Comparison of ENCODE assay signal across 19 cellular contexts in genomic region chr5:55520117-55520829, GRCh38. TPM values are rescaled to one million over a fixed set of nuclear protein-coding genes. Genes with fewer than 3 reads are reported as not detected.
DNase-seq lines count a peak whose midpoint lies in the region; ATAC-seq and TF ChIP-seq lines count a peak whose summit lies in the region.
"Had no signal": no experiment of that assay in that cellular context is flagged by ENCODE, and none has a peak within 500 bp of the region (broad histone marks: within the 10 kb centered on the region; RNA-seq: fewer than 3 reads in every experiment).

No MANE protein-coding gene starts in this region.

- H3K27me3 ChIP-seq in PC-9 (ENCODE audit: insufficient read depth, low read depth) (no peaks in the 10 kb centered on the region), osteoblast (ENCODE audit: insufficient read depth, low read length) (no peaks in the 10 kb centered on the region), left ventricle myocardium inferior (ENCODE audit: low read depth) (no peaks in the 10 kb centered on the region)

- in situ Hi-C loops in G401 (cut with HindIII; ENCODE audit: low sequenced_read_pairs), result no loop called here

- TF ChIP-seq CTCF in PC-9 (conservative IDR thresholded peaks at IDR 0.05), result no peak
- TF ChIP-seq CTCF in osteoblast (IDR thresholded peaks at IDR 0.05; ENCODE audit: extremely low read depth, low read depth, low read length), result no peak
- no peak for TF ChIP-seq CTCF in left ventricle myocardium inferior (IDR thresholded peaks at IDR 0.05; ENCODE audit: borderline replicate concordance)

- CTCF ChIA-PET in PC-9 (lab: Charles Lee), result no interaction called here

- H3K4me2 ChIP-seq in PC-9 (peak overlapping the region; percentile 4; the same call in 1 of the 2 replicates), osteoblast (ENCODE audit: insufficient read depth, low read length) (no peak overlapping the region)

- H3K27ac ChIP-seq in PC-9 (no peak overlapping the region), osteoblast (ENCODE audit: low read depth, low read length) (no peak overlapping the region), left ventricle myocardium inferior (replicated peaks) (no peak overlapping the region)
- H3K27ac ChIP-seq: RWPE1 had no signal

- ATAC-seq in GM21447 (IDR thresholded peaks at IDR 0.05; ENCODE audit: unreplicated experiment), result no peak
- ATAC-seq: HCT116 had no signal

- H3K4me1 ChIP-seq in PC-9 (replicated peaks; ENCODE audit: insufficient read depth), result peaks cover 20% of the 10 kb centered on the region
- H3K4me1 ChIP-seq in osteoblast (ENCODE audit: insufficient read depth, low read length), result no peaks in the 10 kb centered on the region
- H3K4me1 ChIP-seq in left ventricle myocardium inferior, result peaks cover 99% of the 10 kb centered on the region

- DNase-seq in PC-9 (no peak), fibroblast of gingiva (ENCODE audit: low read depth) (peak; percentile 2), osteoblast (ENCODE audit: insufficient read length, low spot score, missing footprints) (peak; percentile 52), G401 (ENCODE audit: low spot score) (no peak), left ventricle myocardium inferior (no peak)
- DNase-seq in stimulated activated CD4-positive, alpha-beta T cell treated with anti-CD3 and anti-CD28 coated beads, Interleukin-4, amount 100 ng/mL, for 1 hour, result no peak
- DNase-seq: Caco-2; CD4-positive, CD25-positive, alpha-beta regulatory T cell; GOT3; KBM-7; MV-4-11; NCI-H1694 treated with DMSO at 0.1 percent for 48 hours; NCI-H2107; NCI-H510A; NCI-H748 treated with DMSO at 0.1 percent for 48 hours; SIG-M5 had no signal

- POLR2A ChIA-PET in PC-9 (lab: Charles Lee; ENCODE audit: unreplicated experiment), result no interaction called here

- H3F3A ChIP-seq in PC-9 (ENCODE audit: insufficient read depth, low read depth), result no peaks in the 10 kb centered on the region

- H3K36me3 ChIP-seq in PC-9 (ENCODE audit: low read depth) (no peaks in the 10 kb centered on the region), osteoblast (ENCODE audit: insufficient read depth, low read length) (no peaks in the 10 kb centered on the region), left ventricle myocardium inferior (peaks cover 3% of the 10 kb centered on the region)

- no peaks in the 10 kb centered on the region for H3K9me2 ChIP-seq in PC-9 (ENCODE audit: insufficient read depth)

- no peak overlapping the region for H3K4me3 ChIP-seq in PC-9
- no peak overlapping the region for H3K4me3 ChIP-seq in osteoblast (ENCODE audit: insufficient read depth, low read length)
- H3K4me3 ChIP-seq in left ventricle myocardium inferior, result no peak overlapping the region

- no peak overlapping the region for H2AFZ ChIP-seq in PC-9
- H2AFZ ChIP-seq in osteoblast (ENCODE audit: low read length), result no peak overlapping the region

- no TSS peak for BruUV-seq in PC-9 (replicated peaks; lab: Mats Ljungman, UMichigan)

- H3K9me3 ChIP-seq in PC-9 (ENCODE audit: insufficient read depth, low read depth) (no peaks in the 10 kb centered on the region), osteoblast (ENCODE audit: low read depth, low read length) (no peaks in the 10 kb centered on the region), left ventricle myocardium inferior (replicated peaks) (no peaks in the 10 kb centered on the region)
- H3K9me3 ChIP-seq: Caco-2 had no signal

- intact Hi-C loops in PC-9 (cut with micrococcal nuclease; ENCODE audit: unreplicated experiment) (no loop called here), left ventricle myocardium inferior (cut with micrococcal nuclease) (no loop called here)

- H3K79me2 ChIP-seq in PC-9 (ENCODE audit: low read depth), result no peaks in the 10 kb centered on the region
- H3K79me2 ChIP-seq in osteoblast (ENCODE audit: insufficient read depth, low read length), result peaks cover 14% of the 10 kb centered on the region

- no peaks in the 10 kb centered on the region for H4K20me1 ChIP-seq in PC-9 (ENCODE audit: insufficient read depth)
- peaks cover 4% of the 10 kb centered on the region for H4K20me1 ChIP-seq in osteoblast (ENCODE audit: insufficient read depth, low read length)

RNA-seq across cellular contexts. Expression of gene PLPP1, which starts 14.5 kb away (rescaled TPM):
- total RNA-seq in PC-9 (2021) (12.2 and 18.4 TPM in 2 replicates), osteoblast (53.0 and 69.8 TPM in 2 replicates), left ventricle myocardium inferior (72.6 TPM)
- 7.6 and 13.3 TPM in 2 replicates for total RNA-seq in G401 (2014; rRNA removed; shearing (Covaris generic))

Comparison
In these comparisons a context has a peak if more than half of its experiments do, and no peak if none do; other contexts are left out.
1. DNase-seq: peak in fibroblast of gingiva (single experiment) and osteoblast (single experiment); none in PC-9 (0 of 2), G401 (single experiment), left ventricle myocardium inferior (single experiment) and stimulated activated CD4-positive, alpha-beta T cell treated with anti-CD3 and anti-CD28 coated beads, Interleukin-4, amount 100 ng/mL, for 1 hour (single experiment).